29 cellular contexts compared by ENCODE assay signal in the genomic region with DNA sequence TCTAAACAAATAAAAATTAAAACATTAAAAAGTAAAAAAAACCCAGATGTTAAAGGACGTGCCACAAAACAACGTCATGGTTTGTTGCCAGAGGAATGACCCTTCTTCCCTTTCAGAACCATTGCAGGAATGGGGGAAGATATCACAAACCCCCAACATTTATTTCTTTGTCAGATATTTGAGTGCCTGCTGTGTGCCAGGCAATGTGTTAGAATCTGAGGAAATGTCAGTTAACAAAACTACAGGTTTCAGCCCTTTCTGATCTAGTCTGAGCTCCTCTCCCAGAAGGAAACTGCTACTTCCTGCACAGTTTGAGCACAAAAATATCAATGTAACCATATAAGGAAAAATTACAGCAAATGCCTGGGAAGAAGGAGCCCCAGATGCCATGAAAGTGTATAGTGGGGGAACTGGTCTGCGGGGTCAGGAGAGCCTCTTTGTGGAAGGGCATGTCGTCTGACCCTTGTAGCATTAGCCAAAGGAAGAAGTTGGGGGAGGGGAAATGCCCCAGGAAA. TPM values are rescaled to one million over a fixed set of nuclear protein-coding genes. Genes with fewer than 3 reads are reported as not detected.
DNase-seq lines count a peak whose midpoint lies in the region; ATAC-seq and TF ChIP-seq lines count a peak whose summit lies in the region.
"Had no signal": no experiment of that assay in that cellular context is flagged by ENCODE, and none has a peak within 500 bp of the region (broad histone marks: within the 10 kb centered on the region; RNA-seq: fewer than 3 reads in every experiment).

No MANE protein-coding gene starts in this region.

- POLR2A ChIA-PET in activated CD4-positive, alpha-beta T cell treated with anti-CD3 and anti-CD28 coated beads, Interleukin-2, amount 10 ng/mL, durations not matched to agents 7 days and 5 days (lab: Charles Lee) = interaction anchor here (0.6 kb wide), 1 partner anchor 114 kb away, joined by 5 read pairs; no protein-coding TSS in a partner anchor

- H2AK5ac ChIP-seq in neuronal stem cell (ENCODE audit: low read depth, low read length) = no peak overlapping the region

- no peak overlapping the region for H2AFZ ChIP-seq in neuronal stem cell (ENCODE audit: low read length)

- no peak overlapping the region for H3K9ac ChIP-seq in neuronal stem cell (ENCODE audit: low read depth, low read length, poor library complexity)

- no peak overlapping the region for H2BK15ac ChIP-seq in neuronal stem cell (ENCODE audit: low read length)

- peak in 2 of 4 donors; percentile 3 to 25 for ATAC-seq in right lobe of liver
- ATAC-seq: left colon, WTC11 had no signal

- H3K79me1 ChIP-seq in neuronal stem cell (ENCODE audit: low read depth, low read length) = no peaks in the 10 kb centered on the region

- no peaks in the 10 kb centered on the region for H3K27me3 Mint-ChIP-seq in activated CD4-positive, alpha-beta T cell treated with anti-CD3 and anti-CD28 coated beads, Interleukin-2, amount 10 ng/mL, durations not matched to agents 7 days and 5 days
- H3K27me3 Mint-ChIP-seq in T-helper 1 cell treated with Interleukin-12 subunit alpha and Interleukin-12 subunit beta and Interleukin-4 antibody, amounts not matched to agents 30 μg/mL and 1 μg/mL, for 36 hours (ENCODE audit: low read depth) = no peaks in the 10 kb centered on the region
- H3K27me3 Mint-ChIP-seq: activated naive CD8-positive, alpha-beta T cell treated with anti-CD3 and anti-CD28 coated beads for 36 hours had no signal

- WGBS in right lobe of liver (ENCODE audit: insufficient coverage, low coverage, low lambda C conversion rate, missing lambda C conversion rate) = 39% methylated on average over 4 of the region's 4 CpGs
- WGBS in neuronal stem cell (ENCODE audit: extremely low coverage in 2 of 2, insufficient read length in 2 of 2, insufficient replicate concordance in 1 of 2), 2 donors = no CpG with 5 or more reads among the region's 4 CpGs

- no peak overlapping the region for H3K14ac ChIP-seq in neuronal stem cell (ENCODE audit: low read length)

- H3K9me3 ChIP-seq in right lobe of liver = no peaks in the 10 kb centered on the region
- no peaks in the 10 kb centered on the region for H3K9me3 ChIP-seq in neuronal stem cell (replicated peaks in 1 of 2; ENCODE audit: control insufficient read depth in 2 of 2, insufficient read depth in 1 of 2, low read depth in 1 of 2, low read length in 2 of 2)
- H3K9me3 ChIP-seq: testis had no signal

- H3K4me1 ChIP-seq in right lobe of liver (peaks cover 0 to 14% (median 5%) of the 10 kb centered on the region in 4 donors), neuronal stem cell (ENCODE audit: control insufficient read depth in 2 of 2, insufficient read depth in 1 of 2, low read depth in 1 of 2, low read length in 2 of 2) (peaks cover 0 to 10% of the 10 kb centered on the region in 2 donors)
- H3K4me1 ChIP-seq: testis had no signal

- H3K4me3 ChIP-seq in right lobe of liver = no peak overlapping the region
- H3K4me3 ChIP-seq in neuronal stem cell (ENCODE audit: low read length in 2 of 2) = no peak overlapping the region
- H3K4me3 ChIP-seq: testis had no signal

- H3K4me3 Mint-ChIP-seq in activated CD4-positive, alpha-beta T cell treated with anti-CD3 and anti-CD28 coated beads, Interleukin-2, amount 10 ng/mL, durations not matched to agents 7 days and 5 days = no peak overlapping the region
- H3K4me3 Mint-ChIP-seq in T-helper 1 cell treated with Interleukin-12 subunit alpha and Interleukin-12 subunit beta and Interleukin-4 antibody, amounts not matched to agents 30 μg/mL and 1 μg/mL, for 36 hours = peak overlapping the region; percentile 26
- H3K4me3 Mint-ChIP-seq: activated naive CD8-positive, alpha-beta T cell treated with anti-CD3 and anti-CD28 coated beads for 36 hours; H9; WTC11 had no signal

- no peak overlapping the region for H2BK120ac ChIP-seq in neuronal stem cell (ENCODE audit: low read depth, low read length)

- TF ChIP-seq CTCF in right lobe of liver (IDR thresholded peaks at IDR 0.05) = no peak

- H3K36me3 Mint-ChIP-seq in activated CD4-positive, alpha-beta T cell treated with anti-CD3 and anti-CD28 coated beads, Interleukin-2, amount 10 ng/mL, durations not matched to agents 7 days and 5 days (ENCODE audit: low read depth) = peaks cover 26% of the 10 kb centered on the region
- peaks cover 16% of the 10 kb centered on the region for H3K36me3 Mint-ChIP-seq in T-helper 1 cell treated with Interleukin-12 subunit alpha and Interleukin-12 subunit beta and Interleukin-4 antibody, amounts not matched to agents 30 μg/mL and 1 μg/mL, for 36 hours (ENCODE audit: low read depth)

- no peak overlapping the region for H3K18ac ChIP-seq in neuronal stem cell (ENCODE audit: low read length)

- no peak overlapping the region for H3K23ac ChIP-seq in neuronal stem cell (ENCODE audit: low read depth, low read length, poor library complexity)

- no peak for TF ChIP-seq POLR2A in right lobe of liver (IDR thresholded peaks at IDR 0.05)

- H2BK12ac ChIP-seq in neuronal stem cell (ENCODE audit: low read length) = no peak overlapping the region

- CTCF ChIA-PET in activated CD4-positive, alpha-beta T cell treated with anti-CD3 and anti-CD28 coated beads, Interleukin-2, amount 10 ng/mL, durations not matched to agents 7 days and 5 days (lab: Charles Lee) = interaction anchor here (0.6 to 1.3 kb wide), 6 partner anchors 11 to 146 kb away, joined by 3 read pairs; a partner anchor contains a TSS

- no peak overlapping the region for H3K4me2 ChIP-seq in neuronal stem cell (ENCODE audit: insufficient read depth, low read length, poor library complexity, severe bottlenecking)

- H3K36me3 ChIP-seq in right lobe of liver = peaks cover 0 to 9% (median 0%) of the 10 kb centered on the region in 4 donors
- H3K36me3 ChIP-seq in neuronal stem cell (replicated peaks in 1 of 2; ENCODE audit: control insufficient read depth in 2 of 2, insufficient read depth in 2 of 2, low read length in 2 of 2) = peaks cover 0 to 9% of the 10 kb centered on the region in 2 donors

- no peak overlapping the region for H3K4ac ChIP-seq in neuronal stem cell (ENCODE audit: low read length)

- H4K91ac ChIP-seq in neuronal stem cell (ENCODE audit: low read depth, low read length, poor library complexity) = no peak overlapping the region

- peaks cover 22% of the 10 kb centered on the region for H3K4me1 Mint-ChIP-seq in activated CD4-positive, alpha-beta T cell treated with anti-CD3 and anti-CD28 coated beads, Interleukin-2, amount 10 ng/mL, durations not matched to agents 7 days and 5 days
- peaks cover 15% of the 10 kb centered on the region for H3K4me1 Mint-ChIP-seq in T-helper 1 cell treated with Interleukin-12 subunit alpha and Interleukin-12 subunit beta and Interleukin-4 antibody, amounts not matched to agents 30 μg/mL and 1 μg/mL, for 36 hours (ENCODE audit: low read depth)
- H3K4me1 Mint-ChIP-seq: WTC11 had no signal

- H3K9me3 Mint-ChIP-seq in activated CD4-positive, alpha-beta T cell treated with anti-CD3 and anti-CD28 coated beads, Interleukin-2, amount 10 ng/mL, durations not matched to agents 7 days and 5 days = no peaks in the 10 kb centered on the region
- H3K9me3 Mint-ChIP-seq in T-helper 1 cell treated with Interleukin-12 subunit alpha and Interleukin-12 subunit beta and Interleukin-4 antibody, amounts not matched to agents 30 μg/mL and 1 μg/mL, for 36 hours = no peaks in the 10 kb centered on the region
- H3K9me3 Mint-ChIP-seq: activated naive CD8-positive, alpha-beta T cell treated with anti-CD3 and anti-CD28 coated beads for 36 hours; H9; WTC11 had no signal

- H3K27ac ChIP-seq in right lobe of liver (peak overlapping the region; percentile 30 to 59 (median 57)), neuronal stem cell (replicated peaks; ENCODE audit: low read length) (no peak overlapping the region)
- H3K27ac ChIP-seq: testis had no signal

- intact Hi-C loops in right lobe of liver (cut with DNase I) = no loop called here

- H3K27me3 ChIP-seq in right lobe of liver (no peaks in the 10 kb centered on the region), neuronal stem cell (ENCODE audit: control insufficient read depth in 3 of 3, insufficient read depth in 3 of 3, low read depth in 1 of 3, low read length in 3 of 3) (peaks cover 0 to 6% (median 0%) of the 10 kb centered on the region in 3 experiments)
- H3K27me3 ChIP-seq: testis had no signal

- no peak overlapping the region for H4K8ac ChIP-seq in neuronal stem cell (ENCODE audit: low read depth, low read length)

- no peak overlapping the region for H2BK5ac ChIP-seq in neuronal stem cell (ENCODE audit: low read length)

- peak overlapping the region; percentile 78 for H3K27ac Mint-ChIP-seq in activated CD4-positive, alpha-beta T cell treated with anti-CD3 and anti-CD28 coated beads, Interleukin-2, amount 10 ng/mL, durations not matched to agents 7 days and 5 days
- peak overlapping the region; percentile 88 for H3K27ac Mint-ChIP-seq in T-helper 1 cell treated with Interleukin-12 subunit alpha and Interleukin-12 subunit beta and Interleukin-4 antibody, amounts not matched to agents 30 μg/mL and 1 μg/mL, for 36 hours
- H3K27ac Mint-ChIP-seq: activated naive CD8-positive, alpha-beta T cell treated with anti-CD3 and anti-CD28 coated beads for 36 hours; H9; WTC11 had no signal

- DNase-seq in activated CD4-positive, alpha-beta T cell treated with anti-CD3 and anti-CD28 coated beads, Interleukin-2, amount 10 ng/mL, durations not matched to agents 7 days and 5 days = no peak
- no peak for DNase-seq in activated CD4-positive, alpha-beta T cell treated with anti-CD3 and anti-CD28 coated beads, Interleukin-2, amount 50 U/mL, for 4 hours
- peak; percentile 28 for DNase-seq in GDM1 (lab: John Stamatoyannopoulos, UW)
- DNase-seq in right lobe of liver = no peak
- no peak for DNase-seq in NCI-H2227 treated with DMSO at 0.1 percent for 48 hours (lab: John Stamatoyannopoulos, UW)
- DNase-seq in neuronal stem cell (ENCODE audit: low spot score) = no peak
- DNase-seq in hepatic stellate cell (ENCODE audit: low spot score) = no peak
- DNase-seq: activated CD8-positive, alpha-beta memory T cell treated with anti-CD3 and anti-CD28 coated beads for 24 hours; activated naive CD8-positive, alpha-beta T cell treated with anti-CD3 and anti-CD28 coated beads for 36 hours; activated T-cell treated with anti-CD3 and anti-CD28 coated beads, Interleukin-2, amount 50 U/mL, for 48 hours; H9; left colon; mesendoderm; NCI-H1105; NCI-H1930; NCI-H69; stimulated activated CD4-positive, alpha-beta T cell treated with anti-CD3 and anti-CD28 coated beads, Interleukin-4, amount 100 ng/mL, for 1 hour; stimulated activated naive CD4-positive, alpha-beta T cell treated with Interleukin-2 at 50 U/mL for 16 hours; T-helper 9 cell; testis had no signal

RNA-seq across cellular contexts. Expression of a gene that starts 7.1 kb away (rescaled TPM):
- total RNA-seq in activated CD4-positive, alpha-beta T cell treated with anti-CD3 and anti-CD28 coated beads, Interleukin-2, amount 10 ng/mL, durations not matched to agents 7 days and 5 days = under 1 TPM; 0.57 to 0.58 TPM
- under 1 TPM in 1 of 6 experiments, not detected in 5; 0.32 TPM for total RNA-seq in right lobe of liver
- not detected for polyA plus RNA-seq in neuronal stem cell (2013, experiment 1 of 2)
- polyA plus RNA-seq in neuronal stem cell (2013, experiment 2 of 2) = 0.08 TPM
- total RNA-seq: A172; activated naive CD8-positive, alpha-beta T cell treated with anti-CD3 and anti-CD28 coated beads for 36 hours; Daoy; epithelial cell of proximal tubule; fibroblast of villous mesenchyme; myocyte; osteoblast; SK-MEL-5 had no signal

RNA-seq across cellular contexts. Expression of a gene that starts 9.7 kb away (rescaled TPM):
- total RNA-seq in activated CD4-positive, alpha-beta T cell treated with anti-CD3 and anti-CD28 coated beads, Interleukin-2, amount 10 ng/mL, durations not matched to agents 7 days and 5 days = 10 to 100 TPM; 24.2 to 28.5 TPM
- 10 to 100 TPM in 4 of 6 experiments, 1 to 10 TPM in 2; 8.1 to 13.2 (median 10.9) TPM for total RNA-seq in right lobe of liver
- polyA plus RNA-seq in neuronal stem cell (2013, experiment 1 of 2) = 13.2 TPM
- 12.7 TPM for polyA plus RNA-seq in neuronal stem cell (2013, experiment 2 of 2)

RNA-seq across cellular contexts. Expression of a gene that starts 27.9 kb away (rescaled TPM):
- 10 to 100 TPM; 45.1 to 53.9 TPM for total RNA-seq in activated CD4-positive, alpha-beta T cell treated with anti-CD3 and anti-CD28 coated beads, Interleukin-2, amount 10 ng/mL, durations not matched to agents 7 days and 5 days
- 1 to 10 TPM; 3.1 to 7.1 (median 4.6) TPM for total RNA-seq in right lobe of liver
- polyA plus RNA-seq in neuronal stem cell (2013, experiment 1 of 2) = 10.7 TPM
- polyA plus RNA-seq in neuronal stem cell (2013, experiment 2 of 2) = 11.0 TPM

RNA-seq across cellular contexts. Expression of a gene that starts 29.4 kb away (rescaled TPM):
- under 1 TPM in 1 of 2 experiments, not detected in 1; 0.15 TPM for total RNA-seq in activated CD4-positive, alpha-beta T cell treated with anti-CD3 and anti-CD28 coated beads, Interleukin-2, amount 10 ng/mL, durations not matched to agents 7 days and 5 days
- total RNA-seq in right lobe of liver = under 1 TPM in 4 of 6 experiments, not detected in 2; 0.04 to 0.22 (median 0.09) TPM
- polyA plus RNA-seq in neuronal stem cell (2013, experiment 1 of 2) = 0.31 TPM
- 0.36 TPM for polyA plus RNA-seq in neuronal stem cell (2013, experiment 2 of 2)
- total RNA-seq: Daoy, epithelial cell of proximal tubule, left colon, osteoblast had no signal

RNA-seq across cellular contexts. Expression of a gene that starts 56.8 kb away (rescaled TPM):
- total RNA-seq in activated CD4-positive, alpha-beta T cell treated with anti-CD3 and anti-CD28 coated beads, Interleukin-2, amount 10 ng/mL, durations not matched to agents 7 days and 5 days = 10 to 100 TPM; 47.6 to 48.0 TPM
- 10 to 100 TPM in 4 of 6 experiments, 1 to 10 TPM in 2; 6.4 to 13.6 (median 10.7) TPM for total RNA-seq in right lobe of liver
- 22.9 TPM for polyA plus RNA-seq in neuronal stem cell (2013, experiment 1 of 2)
- 22.7 TPM for polyA plus RNA-seq in neuronal stem cell (2013, experiment 2 of 2)

Comparison
In these comparisons a context has a peak if more than half of its experiments do, and no peak if none do; other contexts are left out.
1. RNA of a gene that starts 27.9 kb away (total RNA-seq): 45.1 to 53.9 TPM in activated CD4-positive, alpha-beta T cell treated with anti-CD3 and anti-CD28 coated beads, Interleukin-2, amount 10 ng/mL, durations not matched to agents 7 days and 5 days; 3.1 to 7.1 TPM in right lobe of liver; every median in the first group is over 4 times any median in the second.